10 cellular contexts compared by ENCODE assay signal in the genomic region with DNA sequence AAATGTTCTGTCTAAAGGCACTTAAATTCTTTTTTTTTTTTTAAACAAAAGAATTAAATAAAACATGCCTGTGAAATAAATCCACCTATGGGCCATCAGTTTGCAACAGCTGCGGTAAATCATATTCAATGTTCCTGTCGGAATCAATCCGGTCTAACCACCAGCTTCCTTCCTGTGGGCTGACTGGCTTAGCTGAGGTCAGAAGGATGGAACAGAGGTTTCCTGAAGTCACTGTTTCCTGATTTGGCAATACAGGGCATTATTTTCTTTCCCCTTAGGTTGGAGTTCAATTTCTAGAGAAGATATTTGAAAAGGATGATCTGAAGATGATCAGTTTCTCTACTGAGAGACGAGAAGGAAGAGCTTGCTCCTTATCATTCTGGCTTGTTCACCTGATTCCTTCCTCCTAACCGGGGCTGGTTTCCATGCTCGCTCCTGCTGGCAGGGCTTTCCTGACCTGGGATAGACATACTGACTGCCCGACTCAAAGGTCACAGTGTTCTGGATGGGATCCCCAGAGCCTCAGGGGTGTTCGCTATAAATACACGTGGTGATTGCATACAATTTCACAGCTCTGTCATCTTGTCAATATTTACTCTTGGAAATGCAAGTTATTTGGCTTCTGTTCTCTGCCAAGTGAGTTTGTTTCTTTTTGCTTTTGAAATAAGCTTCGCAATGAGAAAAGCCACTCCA. TPM values are rescaled to one million over a fixed set of nuclear protein-coding genes. Genes with fewer than 3 reads are reported as not detected.
DNase-seq lines count a peak whose midpoint lies in the region; ATAC-seq and TF ChIP-seq lines count a peak whose summit lies in the region.
"Had no signal": no experiment of that assay in that cellular context is flagged by ENCODE, and none has a peak within 500 bp of the region (broad histone marks: within the 10 kb centered on the region; RNA-seq: fewer than 3 reads in every experiment).

No MANE protein-coding gene starts in this region.

- peak overlapping the region; percentile 88 for H3K4me2 ChIP-seq in BLaER1

- peaks cover 57 to 79% (median 65%) of the 10 kb centered on the region in 3 donors for H3K27me3 Mint-ChIP-seq in CD14-positive monocyte (ENCODE audit: low read depth in 3 of 3)

- H3K4me1 ChIP-seq in BLaER1 (peaks cover 44% of the 10 kb centered on the region), right lobe of liver (peaks cover 0 to 13% (median 5%) of the 10 kb centered on the region in 4 donors)

- peaks cover 0 to 17% (median 9%) of the 10 kb centered on the region in 7 donors for H3K9me3 Mint-ChIP-seq in CD14-positive monocyte

- H3K4me3 ChIP-seq in BLaER1 (peak overlapping the region; percentile 45; the same call in 1 of the 2 replicates), brain microvascular endothelial cell (ENCODE audit: low read depth, low read length) (no peak overlapping the region), right lobe of liver (peak overlapping the region in 1 of 3 donors; percentile 2)

- peak; percentile 25 for DNase-seq in HuH-7.5 (ENCODE audit: low spot score)
- peak; percentile 55 for DNase-seq in brain microvascular endothelial cell
- DNase-seq in right lobe of liver = peak; percentile 69 to 88 (median 82)
- no peak for DNase-seq in CD14-positive monocyte (ENCODE audit: low spot score)
- no peak for DNase-seq in erythroblast (lab: John Stamatoyannopoulos, UW)
- DNase-seq: activated CD8-positive, alpha-beta memory T cell treated with anti-CD3 and anti-CD28 coated beads, Interleukin-2, amount 50 U/mL, for 48 hours; DMS 273 treated with DMSO at 0.1 percent for 48 hours had no signal

- ATAC-seq in right lobe of liver (peak; percentile 95 to 99 (median 97)), HG02763 (IDR thresholded peaks at IDR 0.05; ENCODE audit: unreplicated experiment) (no peak), GM18867 (IDR thresholded peaks at IDR 0.05; ENCODE audit: unreplicated experiment) (no peak)

- H3K9me3 ChIP-seq in BLaER1 (peaks cover 7% of the 10 kb centered on the region; the same call in 1 of the 2 replicates), right lobe of liver (no peaks in the 10 kb centered on the region)

- H3K4me3 Mint-ChIP-seq in CD14-positive monocyte = peak overlapping the region in 1 of 2 donors; percentile 80

- WGBS in right lobe of liver (ENCODE audit: insufficient coverage, low coverage, low lambda C conversion rate, missing lambda C conversion rate) = 9% methylated on average over 9 of the region's 10 CpGs

- in situ Hi-C loops in brain microvascular endothelial cell (cut with HindIII; ENCODE audit: low pct_ligation_motif_present, low sequenced_read_pairs) = no loop called here

- peak overlapping the region in 2 of 7 donors; percentile 59 to 70 for H3K27ac Mint-ChIP-seq in CD14-positive monocyte

- H3K36me3 ChIP-seq in BLaER1 = no peaks in the 10 kb centered on the region
- H3K36me3 ChIP-seq in brain microvascular endothelial cell (replicated peaks) = no peaks in the 10 kb centered on the region
- H3K36me3 ChIP-seq in right lobe of liver = no peaks in the 10 kb centered on the region

- no peaks in the 10 kb centered on the region for H3K36me3 Mint-ChIP-seq in CD14-positive monocyte

- peaks cover 12% of the 10 kb centered on the region; the same call in 1 of the 2 replicates for H3K27me3 ChIP-seq in BLaER1
- no peaks in the 10 kb centered on the region for H3K27me3 ChIP-seq in brain microvascular endothelial cell (replicated peaks)
- no peaks in the 10 kb centered on the region for H3K27me3 ChIP-seq in right lobe of liver

- TF ChIP-seq CTCF in brain microvascular endothelial cell (IDR thresholded peaks at IDR 0.05; ENCODE audit: low read depth, low read length, missing control alignments) (no peak), right lobe of liver (IDR thresholded peaks at IDR 0.05) (no peak), CD14-positive monocyte (IDR thresholded peaks at IDR 0.05) (no peak)

- peaks cover 14% of the 10 kb centered on the region for H4K20me1 ChIP-seq in BLaER1

- no peak overlapping the region for H3K9ac ChIP-seq in BLaER1

- H3K4me1 Mint-ChIP-seq in CD14-positive monocyte = peaks cover 13% of the 10 kb centered on the region

- TF ChIP-seq POLR2A in right lobe of liver (IDR thresholded peaks at IDR 0.05) = no peak
- TF ChIP-seq POLR2A in erythroblast (IDR thresholded peaks at IDR 0.05; ENCODE audit: low read length) = no peak

- intact Hi-C loops in right lobe of liver (cut with DNase I) = no loop called here
- intact Hi-C loops in CD14-positive monocyte (cut with micrococcal nuclease) = no loop called here

- peak overlapping the region; percentile 43; the same call in 1 of the 2 replicates for H3K27ac ChIP-seq in BLaER1
- H3K27ac ChIP-seq in brain microvascular endothelial cell = no peak overlapping the region
- H3K27ac ChIP-seq in right lobe of liver = peak overlapping the region; percentile 34 to 64 (median 54)

RNA-seq across cellular contexts. Expression of a gene that starts 21.7 kb away (rescaled TPM):
- total RNA-seq in right lobe of liver = 10 to 100 TPM in 2 of 6 experiments, 1 to 10 TPM in 4; 1.8 to 23.7 (median 6.1) TPM
- polyA plus RNA-seq in CD14-positive monocyte = not detected

RNA-seq across cellular contexts. Expression of a gene that starts 42.1 kb away (rescaled TPM):
- 1 to 10 TPM in 1 of 6 experiments, under 1 TPM in 5; 0.39 to 1.4 (median 0.46) TPM for total RNA-seq in right lobe of liver
- polyA plus RNA-seq in CD14-positive monocyte = not detected

Comparison
In these comparisons a context has a peak if more than half of its experiments do, and no peak if none do; other contexts are left out.
1. DNase-seq: peak in HuH-7.5 (single experiment), brain microvascular endothelial cell (single experiment) and right lobe of liver (3 of 3); none in CD14-positive monocyte (single experiment) and erythroblast (0 of 2).
2. ATAC-seq: peak in right lobe of liver (4 of 4); none in HG02763 (single experiment) and GM18867 (single experiment).